ENCODE assay signal across 8 cellular contexts in the genomic region with DNA sequence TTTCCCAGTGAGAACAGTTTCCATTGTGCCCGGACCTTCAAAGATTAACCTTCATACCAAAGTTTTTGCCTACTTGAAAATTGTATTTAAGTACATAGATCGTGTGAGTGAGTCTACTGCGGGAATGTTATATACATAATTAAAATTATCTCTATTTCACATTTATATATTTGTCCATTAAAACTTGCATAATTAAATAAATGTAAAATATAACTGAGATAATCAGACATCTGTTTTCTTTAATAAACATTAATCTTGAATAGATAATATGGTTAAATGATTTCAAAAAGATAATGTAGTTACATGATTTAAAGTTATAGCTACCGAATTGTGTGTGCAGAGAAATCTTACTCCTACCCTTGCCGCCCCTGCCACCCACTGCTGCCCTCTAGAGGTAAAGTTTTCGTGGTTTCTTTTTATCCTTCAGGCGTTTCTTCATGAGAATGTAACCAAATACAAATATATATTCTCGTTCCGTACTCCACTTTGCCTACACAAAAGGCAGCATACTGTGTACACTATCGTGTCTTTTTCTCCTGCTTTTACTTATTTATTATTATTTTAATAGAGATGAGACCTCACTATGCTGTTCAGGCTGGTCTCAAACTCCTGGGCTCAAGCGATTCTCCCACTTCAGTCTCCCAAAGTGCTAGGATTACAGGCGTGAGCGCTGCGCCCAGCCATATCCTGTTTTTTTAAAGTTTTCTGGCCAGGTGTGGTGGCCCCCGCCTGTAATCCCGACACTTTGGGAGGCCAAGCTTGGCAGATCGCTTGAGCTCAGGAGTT. TPM values are rescaled to one million over a fixed set of nuclear protein-coding genes. Genes with fewer than 3 reads are reported as not detected.
DNase-seq lines count a peak whose midpoint lies in the region; ATAC-seq lines count a peak whose summit lies in the region.

No MANE protein-coding gene starts in this region.

- DNase-seq in Right ventricle myocardium superior (no peak), right cardiac atrium (no peak), NCI-H460 (ENCODE audit: extremely low read depth, low read depth) (peak; percentile 45), fibroblast of peridontal ligament (ENCODE audit: extremely low read depth) (peak; percentile 50)
- peak; percentile 27 for DNase-seq in activated CD8-positive, alpha-beta memory T cell treated with anti-CD3 and anti-CD28 coated beads, Interleukin-2, amount 50 U/mL, for 1 hour (ENCODE audit: extremely low read depth)
- peak; percentile 15 to 16 for DNase-seq in stimulated activated CD4-positive, alpha-beta T cell treated with anti-CD3 and anti-CD28 coated beads, Interleukin-12 subunit alpha, Interleukin-12 subunit beta, amount 100 ng/mL, for 24 hours (ENCODE audit: low read depth in 2 of 2)

- H3K4me1 ChIP-seq in right cardiac atrium (ENCODE audit: control insufficient read depth, insufficient read depth, low read length), result no peaks in the 10 kb centered on the region

- 82% methylated on average over 17 of the region's 17 CpGs for WGBS in right cardiac atrium

- ATAC-seq in Right ventricle myocardium superior (ENCODE audit: poor library complexity) (peak; percentile 49), right cardiac atrium (no peak), GM19324 (IDR thresholded peaks at IDR 0.05; ENCODE audit: low FRiP score, unreplicated experiment) (no peak), HG03565 (IDR thresholded peaks at IDR 0.05; ENCODE audit: unreplicated experiment) (no peak)

- no peaks in the 10 kb centered on the region for H3K9me3 ChIP-seq in right cardiac atrium (ENCODE audit: control insufficient read depth, low read length)

- no peak overlapping the region for H3K4me3 ChIP-seq in right cardiac atrium (ENCODE audit: low read length)

- H3K27ac ChIP-seq in right cardiac atrium (ENCODE audit: low read length), result no peak overlapping the region

- intact Hi-C loops in Right ventricle myocardium superior (cut with DNase I), result loop anchor here (10.0 kb wide), 1 partner anchor 141 kb away; a partner anchor contains a TSS
- intact Hi-C loops in right cardiac atrium (cut with DNase I), result no loop called here

- no peaks in the 10 kb centered on the region for H3K27me3 ChIP-seq in right cardiac atrium (ENCODE audit: control insufficient read depth, insufficient read depth)

RNA-seq across cellular contexts. Expression of a gene that starts 35.6 kb away (rescaled TPM):
- 54.0 TPM for total RNA-seq in Right ventricle myocardium superior
- total RNA-seq in right cardiac atrium, result 100 to 1,000 TPM in 1 of 4 donors, 10 to 100 TPM in 3; 68.1 to 103 (median 81.6) TPM
- 28.0 TPM for polyA plus RNA-seq in right cardiac atrium
- total RNA-seq in NCI-H460 (2014; rRNA removed; shearing (Covaris generic)), result 11.3 and 19.3 TPM in 2 replicates
- polyA plus RNA-seq in NCI-H460 (2014; cell fraction: nucleus; rRNA removed), result 14.1 and 18.1 TPM in 2 replicates

RNA-seq across cellular contexts. Expression of a gene that starts 35.7 kb away (rescaled TPM):
- total RNA-seq in Right ventricle myocardium superior (8.6 TPM), right cardiac atrium (10 to 100 TPM; 10.3 to 14.6 (median 11.4) TPM)
- 6.5 TPM for polyA plus RNA-seq in right cardiac atrium
- total RNA-seq in NCI-H460 (2014; rRNA removed; shearing (Covaris generic)), result 5.3 and 6.5 TPM in 2 replicates
- 10.9 and 15.1 TPM in 2 replicates for polyA plus RNA-seq in NCI-H460 (2014; cell fraction: nucleus; rRNA removed)

Comparison
In these comparisons a context has a peak if more than half of its experiments do, and no peak if none do; other contexts are left out.
1. DNase-seq: peak in NCI-H460 (single experiment), activated CD8-positive, alpha-beta memory T cell treated with anti-CD3 and anti-CD28 coated beads, Interleukin-2, amount 50 U/mL, for 1 hour (single experiment), fibroblast of peridontal ligament (single experiment) and stimulated activated CD4-positive, alpha-beta T cell treated with anti-CD3 and anti-CD28 coated beads, Interleukin-12 subunit alpha, Interleukin-12 subunit beta, amount 100 ng/mL, for 24 hours (2 of 2); none in Right ventricle myocardium superior (single experiment) and right cardiac atrium (0 of 3).